Comparison of ENCODE assay signal across 8 cellular contexts in genomic region chr4:88522702-88523324, GRCh38. TPM values are rescaled to one million over a fixed set of nuclear protein-coding genes. Genes with fewer than 3 reads are reported as not detected.
DNase-seq lines count a peak whose midpoint lies in the region; ATAC-seq and TF ChIP-seq lines count a peak whose summit lies in the region.

No MANE protein-coding gene starts in this region.

- CTCF ChIA-PET in MCF 10A (lab: Yijun Ruan, JAX): interaction anchor here (0.6 to 2.1 kb wide), 10 partner anchors 9 to 509 kb away, joined by 3 to 8 read pairs (median 4); partner anchors contain the start of genes HERC6 and PPM1K

- peak overlapping the region; percentile 53 for H3K4me2 ChIP-seq in SU-DHL-6 (ENCODE audit: low read depth, low read length, poor library complexity, severe bottlenecking)

- H3K27me3 ChIP-seq in SU-DHL-6 (ENCODE audit: low read length) (no peaks in the 10 kb centered on the region), skeletal muscle tissue (ENCODE audit: control insufficient read depth in 3 of 3, insufficient read depth in 3 of 3, low read length in 3 of 3) (no peaks in the 10 kb centered on the region)

- POLR2A ChIA-PET in MCF 10A (lab: Yijun Ruan, JAX): interaction anchor here (0.6 to 5.1 kb wide), 21 partner anchors 10 to 589 kb away, joined by 3 to 47 read pairs (median 6); partner anchors contain the start of genes HERC3, PPM1K and TIGD2

- H3K4me3 Mint-ChIP-seq in MCF 10A (ENCODE audit: unreplicated experiment): peak overlapping the region; percentile 97

- no peaks in the 10 kb centered on the region for H3K9me3 Mint-ChIP-seq in MCF 10A (ENCODE audit: unreplicated experiment)

- TF ChIP-seq CTCF in SU-DHL-6 (IDR thresholded peaks at IDR 0.05; ENCODE audit: insufficient read depth, low read length, poor library complexity, severe bottlenecking) (no peak), MCF 10A (IDR thresholded peaks at IDR 0.05; ENCODE audit: unreplicated experiment) (no peak)

- BruUV-seq in MCF 10A (replicated peaks; lab: Mats Ljungman, UMichigan): no TSS peak

- H4K20me1 ChIP-seq in SU-DHL-6 (ENCODE audit: low read depth, low read length): no peaks in the 10 kb centered on the region

- peak overlapping the region; percentile 61 for H3K9ac ChIP-seq in SU-DHL-6 (ENCODE audit: low read length)
- peak overlapping the region; percentile 94 to 98 (median 95) for H3K9ac ChIP-seq in skeletal muscle tissue (ENCODE audit: low read depth in 1 of 3, low read length in 3 of 3)

- peak; percentile 30 for ATAC-seq in HG03066 (IDR thresholded peaks at IDR 0.05; ENCODE audit: low read depth, unreplicated experiment)

- peak overlapping the region; percentile 61 for H3K4me3 ChIP-seq in SU-DHL-6 (ENCODE audit: insufficient read depth, low read length, poor library complexity, severe bottlenecking)
- peak overlapping the region; percentile 89 to 92 (median 91) for H3K4me3 ChIP-seq in skeletal muscle tissue (ENCODE audit: low read length in 3 of 3)

- H3K36me3 Mint-ChIP-seq in MCF 10A (ENCODE audit: insufficient read depth, unreplicated experiment): peaks cover 22% of the 10 kb centered on the region

- peak overlapping the region; percentile 82 for H2AFZ ChIP-seq in SU-DHL-6 (ENCODE audit: low read depth, low read length, severe bottlenecking)

- H3K9me3 ChIP-seq in SU-DHL-6 (ENCODE audit: insufficient read depth, low read length) (no peaks in the 10 kb centered on the region), skeletal muscle tissue (ENCODE audit: control insufficient read depth in 3 of 3, low read length in 3 of 3) (no peaks in the 10 kb centered on the region)

- no peaks in the 10 kb centered on the region for H3K27me3 Mint-ChIP-seq in MCF 10A (ENCODE audit: insufficient read depth, unreplicated experiment)

- H3K79me2 ChIP-seq in SU-DHL-6 (ENCODE audit: insufficient read depth, low read length): no peaks in the 10 kb centered on the region

- peak; percentile 13 for DNase-seq in Daoy (ENCODE audit: low read depth)
- DNase-seq in MCF 10A (ENCODE audit: unreplicated experiment): peak; percentile 49
- peak; percentile 25 for DNase-seq in iPS-NIHi7 (ENCODE audit: extremely low spot score)
- no peak for DNase-seq in DMS153 treated with DMSO at 0.1 percent for 48 hours (lab: John Stamatoyannopoulos, UW; ENCODE audit: unreplicated experiment)
- DNase-seq in GM19238 (ENCODE audit: insufficient read length, low spot score): no peak

- H3K27ac Mint-ChIP-seq in MCF 10A (ENCODE audit: low read depth, unreplicated experiment): peak overlapping the region; percentile 89

- H3K9me2 ChIP-seq in SU-DHL-6 (replicated peaks; ENCODE audit: insufficient read depth, low read length): no peaks in the 10 kb centered on the region

- H3K36me3 ChIP-seq in SU-DHL-6 (ENCODE audit: low read length): no peaks in the 10 kb centered on the region
- peaks cover 0 to 14% (median 14%) of the 10 kb centered on the region in 3 donors for H3K36me3 ChIP-seq in skeletal muscle tissue (ENCODE audit: control insufficient read depth in 3 of 3, insufficient read depth in 3 of 3, low read length in 3 of 3)

- H3F3A ChIP-seq in SU-DHL-6 (ENCODE audit: insufficient read depth): no peaks in the 10 kb centered on the region

- H3K27ac ChIP-seq in SU-DHL-6 (ENCODE audit: low read depth, low read length) (no peak overlapping the region), skeletal muscle tissue (ENCODE audit: low read depth, low read length) (peak overlapping the region; percentile 92)

- peaks cover 14% of the 10 kb centered on the region for H3K4me1 Mint-ChIP-seq in MCF 10A (ENCODE audit: insufficient read depth, unreplicated experiment)

- peaks cover 9 to 14% (median 11%) of the 10 kb centered on the region in 3 donors for H3K4me1 ChIP-seq in skeletal muscle tissue (ENCODE audit: control insufficient read depth in 3 of 3, insufficient read depth in 3 of 3, low read length in 3 of 3)

- intact Hi-C loops in MCF 10A (cut with micrococcal nuclease): no loop called here

RNA-seq across cellular contexts. Expression of gene PYURF, which starts 0.8 kb away (rescaled TPM):
- total RNA-seq in Daoy (2014; rRNA removed; shearing (Covaris generic)): 60.3 and 70.3 TPM in 2 replicates
- total RNA-seq in MCF 10A (2022): 80.9 and 82.5 TPM in 2 replicates
- 52.2 TPM for total RNA-seq in skeletal muscle tissue

Comparison
In these comparisons a context has a peak if more than half of its experiments do, and no peak if none do; other contexts are left out.
1. DNase-seq: peak in Daoy (single experiment), MCF 10A (single experiment) and iPS-NIHi7 (single experiment); none in DMS153 treated with DMSO at 0.1 percent for 48 hours (single experiment) and GM19238 (single experiment).